Comparison of ENCODE assay signal across 9 cellular contexts in genomic region chr10:103493911-103494877, GRCh38. TPM values are rescaled to one million over a fixed set of nuclear protein-coding genes. Genes with fewer than 3 reads are reported as not detected.
A peak's percentile ranks its signal among the peaks of the same experiment; 100 is the strongest.
DNase-seq lines count a peak whose midpoint lies in the region; ATAC-seq and TF ChIP-seq lines count a peak whose summit lies in the region.
"Had no signal": no experiment of that assay in that cellular context is flagged by ENCODE, and none has a peak within 500 bp of the region (broad histone marks: within the 10 kb centered on the region; RNA-seq: fewer than 3 reads in every experiment).

No MANE protein-coding gene starts in this region.

- peak; percentile 71 for ATAC-seq in stimulated activated naive CD8-positive, alpha-beta T cell treated with anti-CD3 and anti-CD28 coated beads, Interleukin-15, amount 100 ng/mL, for 72 hours
- no peak for ATAC-seq in GM19452 (IDR thresholded peaks at IDR 0.05; ENCODE audit: unreplicated experiment)
- ATAC-seq: K562 had no signal

- H3K9me3 Mint-ChIP-seq in brain, result peaks cover 0 to 4% (median 2%) of the 10 kb centered on the region in 5 experiments
- H3K9me3 Mint-ChIP-seq in stimulated activated naive CD8-positive, alpha-beta T cell treated with anti-CD3 and anti-CD28 coated beads, Interleukin-15, amount 100 ng/mL, for 72 hours, result no peaks in the 10 kb centered on the region

- no peaks in the 10 kb centered on the region for H3K36me3 Mint-ChIP-seq in brain

- H3K27me3 Mint-ChIP-seq in brain, result peaks cover 54% of the 10 kb centered on the region
- H3K27me3 Mint-ChIP-seq in stimulated activated naive CD8-positive, alpha-beta T cell treated with anti-CD3 and anti-CD28 coated beads, Interleukin-15, amount 100 ng/mL, for 72 hours, result peaks cover 82% of the 10 kb centered on the region

- peak; percentile 40 for DNase-seq in D341Med (ENCODE audit: low spot score)
- peak; percentile 55 for DNase-seq in NCI-H146 (lab: John Stamatoyannopoulos, UW)
- peak; percentile 64 for DNase-seq in left kidney (ENCODE audit: low read depth, low spot score)
- DNase-seq in stimulated activated naive CD8-positive, alpha-beta T cell treated with anti-CD3 and anti-CD28 coated beads, Interleukin-15, amount 100 ng/mL, for 72 hours, result peak; percentile 29 to 49
- DNase-seq in HuH-7 (ENCODE audit: low spot score), result no peak
- DNase-seq in AG08395 (ENCODE audit: low spot score), result no peak

- peak overlapping the region; percentile 86 to 92 (median 90) for H3K4me3 Mint-ChIP-seq in brain
- peak overlapping the region; percentile 50 to 65 for H3K4me3 Mint-ChIP-seq in stimulated activated naive CD8-positive, alpha-beta T cell treated with anti-CD3 and anti-CD28 coated beads, Interleukin-15, amount 100 ng/mL, for 72 hours

- peak overlapping the region in 4 of 5 experiments; percentile 62 to 89 (median 76) for H3K27ac Mint-ChIP-seq in brain
- no peak overlapping the region for H3K27ac Mint-ChIP-seq in stimulated activated naive CD8-positive, alpha-beta T cell treated with anti-CD3 and anti-CD28 coated beads, Interleukin-15, amount 100 ng/mL, for 72 hours

- no peak for TF ChIP-seq CTCF in brain (conservative IDR thresholded peaks at IDR 0.05)

- H3K4me1 Mint-ChIP-seq in brain, result peaks cover 62% of the 10 kb centered on the region
- peaks cover 47% of the 10 kb centered on the region for H3K4me1 Mint-ChIP-seq in stimulated activated naive CD8-positive, alpha-beta T cell treated with anti-CD3 and anti-CD28 coated beads, Interleukin-15, amount 100 ng/mL, for 72 hours

RNA-seq across cellular contexts. Expression of gene NEURL1, which starts 0.7 kb away (rescaled TPM):
- polyA plus RNA-seq in brain (ENCODE audit: insufficient read depth, low read depth, low replicate concordance), result 71.6 TPM

RNA-seq across cellular contexts. Expression of gene CALHM3, which starts 15.2 kb away (rescaled TPM):
- not detected for polyA plus RNA-seq in brain (ENCODE audit: insufficient read depth, low read depth, low replicate concordance)
- polyA plus RNA-seq: K562 had no signal

RNA-seq across cellular contexts. Expression of gene CALHM1, which starts 35.5 kb away (rescaled TPM):
- 0.37 TPM for polyA plus RNA-seq in brain (ENCODE audit: insufficient read depth, low read depth, low replicate concordance)

RNA-seq across cellular contexts. Expression of gene CALHM2, which starts 42.0 kb away (rescaled TPM):
- polyA plus RNA-seq in brain (ENCODE audit: insufficient read depth, low read depth, low replicate concordance), result 29.1 TPM

Comparison
In these comparisons a context has a peak if more than half of its experiments do, and no peak if none do; other contexts are left out.
1. DNase-seq: peak in D341Med (single experiment), NCI-H146 (single experiment), left kidney (single experiment) and stimulated activated naive CD8-positive, alpha-beta T cell treated with anti-CD3 and anti-CD28 coated beads, Interleukin-15, amount 100 ng/mL, for 72 hours (2 of 2); none in HuH-7 (single experiment) and AG08395 (single experiment).
2. H3K27ac Mint-ChIP-seq: peak in brain (4 of 5); none in stimulated activated naive CD8-positive, alpha-beta T cell treated with anti-CD3 and anti-CD28 coated beads, Interleukin-15, amount 100 ng/mL, for 72 hours (0 of 2).